In genomic region chr5:87403409-87403808, GRCh38 we compare ENCODE assay signal across 19 cellular contexts.
"Had no signal": no experiment of that assay in that cellular context is flagged by ENCODE, and none has a peak within 500 bp of the region (broad histone marks: within the 10 kb centered on the region; RNA-seq: fewer than 3 reads in every experiment).

No MANE protein-coding gene starts in this region.

- H3K4me3 ChIP-seq: adrenal gland, esophagus squamous epithelium, heart right ventricle, sigmoid colon, SK-N-MC, tibial nerve, uterus had no signal

- H3K9me3 ChIP-seq: adrenal gland, esophagus squamous epithelium, neutrophil, sigmoid colon, uterus had no signal

- H3K27ac Mint-ChIP-seq: stimulated activated naive B cell treated with anti-CD40 and anti-IgM and Interleukin-4, amounts not matched to agents 10 μg/mL and 1 μg/mL and 100 μg/mL, for 72 hours; WTC11 had no signal

- H3K27ac ChIP-seq: adrenal gland, esophagus squamous epithelium, heart right ventricle, neutrophil, parathyroid adenoma, sigmoid colon, tibial nerve, uterus had no signal

- H3K27me3 ChIP-seq: adrenal gland, esophagus squamous epithelium, heart right ventricle, neutrophil, sigmoid colon, tibial nerve, uterus had no signal

- DNase-seq: activated CD4-positive, alpha-beta T cell treated with anti-CD3 and anti-CD28 coated beads for 4 hours; activated CD8-positive, alpha-beta memory T cell treated with anti-CD3 and anti-CD28 coated beads for 24 hours; activated CD8-positive, alpha-beta memory T cell treated with anti-CD3 and anti-CD28 coated beads, Interleukin-2, amount 50 U/mL, for 48 hours; activated naive CD4-positive, alpha-beta T cell; adrenal gland; dermis blood vessel endothelial cell; esophagus squamous epithelium; heart right ventricle; left ventricle myocardium superior; naive B cell; sigmoid colon; stimulated activated CD4-positive, alpha-beta T cell treated with anti-CD3 and anti-CD28 coated beads, Interleukin-4, amount 100 ng/mL, for 24 hours; stimulated activated naive B cell treated with anti-CD40 and anti-IgM and Interleukin-4, amounts not matched to agents 10 μg/mL and 1 μg/mL and 100 μg/mL, for 72 hours; uterus had no signal

- H3K4me1 Mint-ChIP-seq: WTC11 had no signal

- H3K4me1 ChIP-seq: parathyroid adenoma, uterus had no signal

- H2AFZ ChIP-seq: parathyroid adenoma had no signal

- H3K36me3 ChIP-seq: uterus had no signal

- H3K4me3 Mint-ChIP-seq: naive B cell; stimulated activated naive B cell treated with anti-CD40 and anti-IgM and Interleukin-4, amounts not matched to agents 10 μg/mL and 1 μg/mL and 100 μg/mL, for 72 hours; WTC11 had no signal

- ATAC-seq: heart right ventricle, left ventricle myocardium superior, WTC11 had no signal

- H3K9ac ChIP-seq: parathyroid adenoma had no signal

- H3K9me3 Mint-ChIP-seq: naive B cell; stimulated activated naive B cell treated with anti-CD40 and anti-IgM and Interleukin-4, amounts not matched to agents 10 μg/mL and 1 μg/mL and 100 μg/mL, for 72 hours had no signal

- H3K27me3 Mint-ChIP-seq: naive B cell; stimulated activated naive B cell treated with anti-CD40 and anti-IgM and Interleukin-4, amounts not matched to agents 10 μg/mL and 1 μg/mL and 100 μg/mL, for 72 hours had no signal
